Comparison of ENCODE assay signal across 2 cellular contexts in genomic region chr14:101683365-101683764, GRCh38.
TF ChIP-seq lines count a peak whose summit lies in the region.

No MANE protein-coding gene starts in this region.

TF ChIP-seq in HepG2, 621 proteins besides CTCF, POLR2A, EP300 and RAD21 (continues in another document):
- TF ChIP-seq ZBTB40 (IDR thresholded peaks at IDR 0.05), result 0 out of 2 replicates have a peak, but pooled peaks have one; percentile 12
- TF ChIP-seq ZBTB40 (CRISPR knock-in tag; IDR thresholded peaks at IDR 0.05), result no peak
- TF ChIP-seq SNAPC5 (CRISPR knock-in tag; IDR thresholded peaks at IDR 0.05; ENCODE audit: borderline replicate concordance), result no peak
- no peak for TF ChIP-seq MLX (CRISPR knock-in tag; IDR thresholded peaks at IDR 0.05)
- no peak for TF ChIP-seq ZSCAN30 (CRISPR knock-in tag; IDR thresholded peaks at IDR 0.05)
- no peak for TF ChIP-seq ATF3 (CRISPR knock-in tag; IDR thresholded peaks at IDR 0.05)
- TF ChIP-seq EZH2 (conservative IDR thresholded peaks at IDR 0.05; ENCODE audit: low read depth, low read length), result no peak
- TF ChIP-seq MNT (IDR thresholded peaks at IDR 0.05), result peak; percentile 98
- no peak for TF ChIP-seq MBD4 (IDR thresholded peaks at IDR 0.05; ENCODE audit: borderline replicate concordance, low read length)
- no peak for TF ChIP-seq RARG (CRISPR knock-in tag; IDR thresholded peaks at IDR 0.05; ENCODE audit: low read depth)

TF ChIP-seq in GM12878, 131 proteins besides CTCF, POLR2A, EP300 and RAD21:
- TF ChIP-seq JUND (IDR thresholded peaks at IDR 0.05; ENCODE audit: low read depth, low read length) (no peak), CREM (IDR thresholded peaks at IDR 0.05; ENCODE audit: low read depth) (no peak), ZNF24 (IDR thresholded peaks at IDR 0.05) (no peak), MEF2B (IDR thresholded peaks at IDR 0.05; ENCODE audit: partially characterized antibody, poor library complexity, severe bottlenecking) (no peak), ZBTB11 (CRISPR knock-in tag; IDR thresholded peaks at IDR 0.05) (no peak), TBL1XR1 (IDR thresholded peaks at IDR 0.05; ENCODE audit: low read depth, low read length) (no peak), NFIC (IDR thresholded peaks at IDR 0.05; ENCODE audit: low read depth, low read length) (0 out of 2 replicates have a peak, but pooled peaks have one; percentile 24), NR2C2 (IDR thresholded peaks at IDR 0.05; ENCODE audit: borderline replicate concordance, control insufficient read depth, insufficient read length, low read depth) (peak; percentile 48), POLR2AphosphoS2 (IDR thresholded peaks at IDR 0.05; ENCODE audit: low read depth, low read length) (no peak), PAX5 (IDR thresholded peaks at IDR 0.05; ENCODE audit: borderline replicate concordance, low read depth, low read length) (no peak), SREBF1 (IDR thresholded peaks at IDR 0.05; ENCODE audit: low read length) (no peak), BCL3 (IDR thresholded peaks at IDR 0.05; ENCODE audit: borderline replicate concordance, insufficient read depth, low read depth, low read length, poor library complexity, severe bottlenecking) (peak; percentile 59), ZBTB40 (IDR thresholded peaks at IDR 0.05; ENCODE audit: borderline replicate concordance) (no peak), GABPA (IDR thresholded peaks at IDR 0.05; ENCODE audit: low read depth) (no peak), TCF7 (IDR thresholded peaks at IDR 0.05; ENCODE audit: borderline replicate concordance) (no peak), SMC3 (IDR thresholded peaks at IDR 0.05; ENCODE audit: borderline replicate concordance, low read length) (no peak), NKRF (conservative IDR thresholded peaks at IDR 0.05) (no peak)
TF ChIP-seq in GM12878: peak in this region for 3.
